Comparison of ENCODE assay signal across 1 cellular context in the genomic region with DNA sequence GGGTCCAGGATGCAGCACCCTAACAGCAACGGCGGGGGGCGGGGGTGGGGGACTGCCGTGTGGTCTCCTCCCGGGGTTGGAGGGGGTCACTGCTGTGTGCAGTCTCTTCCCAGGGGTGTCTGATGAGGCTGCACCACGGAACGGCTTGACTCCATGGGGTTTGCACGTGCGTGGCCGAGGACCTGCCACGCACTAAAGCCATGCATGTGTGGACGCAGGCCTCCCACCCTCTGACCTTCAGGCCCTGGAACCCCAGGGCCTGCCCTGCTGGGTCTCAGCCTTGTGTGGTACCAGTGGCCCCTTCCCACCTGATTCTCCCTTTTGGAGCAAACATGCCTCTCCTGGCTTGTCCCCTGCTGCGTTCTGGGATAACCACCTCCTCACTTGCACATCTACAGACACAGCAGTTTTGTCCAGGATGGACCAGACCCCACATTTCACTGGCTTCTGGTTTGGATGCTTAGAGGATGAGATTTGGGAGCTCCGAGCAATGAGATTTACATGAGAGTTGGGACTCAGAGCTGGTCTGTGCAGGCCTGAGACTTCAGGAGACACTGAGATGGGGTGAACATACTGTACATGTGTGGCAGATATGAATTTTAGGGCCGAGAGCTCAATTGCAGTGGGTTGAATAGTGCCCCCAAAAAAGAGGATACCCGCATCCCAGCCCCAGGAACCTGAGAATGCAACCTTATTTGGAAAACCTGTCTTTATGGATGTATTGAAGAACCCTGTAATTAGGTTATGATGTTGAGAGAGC.
TF ChIP-seq lines count a peak whose summit lies in the region.

No MANE protein-coding gene starts in this region.

TF ChIP-seq in HEK293, 187 proteins besides CTCF, POLR2A, EP300 and RAD21 (continued from another document):
- TF ChIP-seq ZNF704 (tag by site-specific recombination; IDR thresholded peaks at IDR 0.05) = no peak
- TF ChIP-seq ZNF792 (tag by site-specific recombination; IDR thresholded peaks at IDR 0.05) = no peak
- no peak for TF ChIP-seq ZNF292 (tag by site-specific recombination; IDR thresholded peaks at IDR 0.05; ENCODE audit: borderline replicate concordance, low read depth)
TF ChIP-seq in HEK293: peak in this region for 1.
